In genomic region chr13:90680826-90681225, GRCh38 we compare ENCODE assay signal across 15 cellular contexts.
A peak's percentile ranks its signal among the peaks of the same experiment; 100 is the strongest.
DNase-seq lines count a peak whose midpoint lies in the region; FAIRE-seq and TF ChIP-seq lines count a peak whose summit lies in the region.
"Had no signal": no experiment of that assay in that cellular context is flagged by ENCODE, and none has a peak within 500 bp of the region (broad histone marks: within the 10 kb centered on the region; RNA-seq: fewer than 3 reads in every experiment).

No MANE protein-coding gene starts in this region.

- H3K4me3 ChIP-seq in astrocyte of the cerebellum (ENCODE audit: low read depth, low read length) = no peak overlapping the region
- H3K4me3 ChIP-seq: GM23338 had no signal

- no peak for TF ChIP-seq POLR2A in GM12891 (IDR thresholded peaks at IDR 0.05; ENCODE audit: low read depth, low read length)

- FAIRE-seq in GM12891 (lab: Jason Lieb, UNC) = no peak
- FAIRE-seq: G401.6, GM19239 had no signal

- no peak for TF ChIP-seq CTCF in astrocyte of the cerebellum (IDR thresholded peaks at IDR 0.05; ENCODE audit: low read depth, low read length, missing control alignments)

- peak; percentile 2 for DNase-seq in RPMI7951 (ENCODE audit: low read depth)
- peak; percentile 49 for DNase-seq in astrocyte of the cerebellum (ENCODE audit: low read depth)
- peak; percentile 4 for DNase-seq in iris pigment epithelial cell (ENCODE audit: low read depth)
- DNase-seq in activated naive CD4-positive, alpha-beta T cell treated with Interleukin-2 at 50 U/mL for 16 hours = no peak
- no peak for DNase-seq in NCI-H128 (lab: John Stamatoyannopoulos, UW; ENCODE audit: unreplicated experiment)
- no peak for DNase-seq in GM12891 (ENCODE audit: insufficient read length, low spot score)
- DNase-seq: C1 segment of cervical spinal cord; Caco-2; CD4-positive, alpha-beta memory T cell; DMS153; DND-41; H9 had no signal

- in situ Hi-C loops in astrocyte of the cerebellum (cut with HindIII; ENCODE audit: low sequenced_read_pairs) = no loop called here

TF ChIP-seq in GM12891, 5 proteins besides CTCF, POLR2A, EP300 and RAD21:
- TF ChIP-seq SPI1 (IDR thresholded peaks at IDR 0.05; ENCODE audit: low read depth, low read length) (no peak), PAX5 (IDR thresholded peaks at IDR 0.05; ENCODE audit: insufficient read depth, low read length, severe bottlenecking) (no peak), TAF1 (IDR thresholded peaks at IDR 0.05; ENCODE audit: low read depth, low read length) (no peak), POU2F2 (IDR thresholded peaks at IDR 0.05; ENCODE audit: low read depth, low read length) (no peak), POLR2AphosphoS5 (IDR thresholded peaks at IDR 0.05; ENCODE audit: low read depth, low read length) (no peak)

Comparison
In these comparisons a context has a peak if more than half of its experiments do, and no peak if none do; other contexts are left out.
1. DNase-seq: peak in RPMI7951 (single experiment), astrocyte of the cerebellum (single experiment) and iris pigment epithelial cell (single experiment); none in activated naive CD4-positive, alpha-beta T cell treated with Interleukin-2 at 50 U/mL for 16 hours (single experiment), NCI-H128 (single experiment) and GM12891 (single experiment).